In genomic region chr11:2357651-2358050, GRCh38 we compare ENCODE assay signal across 4 cellular contexts. TPM values are rescaled to one million over a fixed set of nuclear protein-coding genes. Genes with fewer than 3 reads are reported as not detected.
"Had no signal": no experiment of that assay in that cellular context is flagged by ENCODE, and none has a peak within 500 bp of the region (broad histone marks: within the 10 kb centered on the region; RNA-seq: fewer than 3 reads in every experiment).

No MANE protein-coding gene starts in this region.

RNA-seq across cellular contexts. Expression of gene TSPAN32, which starts 55.8 kb away (rescaled TPM):
- total RNA-seq: PC-3, PC-9, SK-MEL-5 had no signal

RNA-seq across cellular contexts. Expression of gene C11orf21, which starts 55.9 kb away (rescaled TPM):
- total RNA-seq: PC-3, PC-9, SJCRH30, SK-MEL-5 had no signal
